Comparison of ENCODE assay signal across 1 cellular context in genomic region chr15:101068961-101069734, GRCh38.
TF ChIP-seq lines count a peak whose summit lies in the region.

No MANE protein-coding gene starts in this region.

TF ChIP-seq in HepG2, 621 proteins besides CTCF, POLR2A, EP300 and RAD21 (continued from another document and continues in another):
- TF ChIP-seq, protein P1, sequence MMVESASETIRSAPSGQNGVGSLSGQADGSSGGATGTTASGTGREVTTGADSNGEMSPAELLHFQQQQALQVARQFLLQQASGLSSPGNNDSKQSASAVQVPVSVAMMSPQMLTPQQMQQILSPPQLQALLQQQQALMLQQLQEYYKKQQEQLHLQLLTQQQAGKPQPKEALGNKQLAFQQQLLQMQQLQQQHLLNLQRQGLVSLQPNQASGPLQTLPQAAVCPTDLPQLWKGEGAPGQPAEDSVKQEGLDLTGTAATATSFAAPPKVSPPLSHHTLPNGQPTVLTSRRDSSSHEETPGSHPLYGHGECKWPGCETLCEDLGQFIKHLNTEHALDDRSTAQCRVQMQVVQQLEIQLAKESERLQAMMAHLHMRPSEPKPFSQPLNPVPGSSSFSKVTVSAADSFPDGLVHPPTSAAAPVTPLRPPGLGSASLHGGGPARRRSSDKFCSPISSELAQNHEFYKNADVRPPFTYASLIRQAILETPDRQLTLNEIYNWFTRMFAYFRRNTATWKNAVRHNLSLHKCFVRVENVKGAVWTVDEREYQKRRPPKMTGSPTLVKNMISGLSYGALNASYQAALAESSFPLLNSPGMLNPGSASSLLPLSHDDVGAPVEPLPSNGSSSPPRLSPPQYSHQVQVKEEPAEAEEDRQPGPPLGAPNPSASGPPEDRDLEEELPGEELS (CRISPR knock-in tag; IDR thresholded peaks at IDR 0.05) = peak; percentile 65; the same call in 1 of the 2 replicates
- TF ChIP-seq MXI1 (IDR thresholded peaks at IDR 0.05; ENCODE audit: borderline replicate concordance, low read depth, low read length) (no peak), SCMH1 (CRISPR knock-in tag; IDR thresholded peaks at IDR 0.05; ENCODE audit: borderline replicate concordance) (no peak), ZNF749 (CRISPR knock-in tag; IDR thresholded peaks at IDR 0.05; ENCODE audit: borderline replicate concordance) (0 out of 2 replicates have a peak, but pooled peaks have one; percentile 23), MED1 (CRISPR knock-in tag; IDR thresholded peaks at IDR 0.05) (peak; percentile 59), ETV5 (CRISPR knock-in tag; IDR thresholded peaks at IDR 0.05; ENCODE audit: borderline replicate concordance) (peak; percentile 62; the same call in 1 of the 2 replicates), ASH2L (IDR thresholded peaks at IDR 0.05; ENCODE audit: insufficient read length, low read depth, low read length) (peak; percentile 53), ZSCAN25 (CRISPR knock-in tag; IDR thresholded peaks at IDR 0.05) (peak; percentile 90), GABPB1 (CRISPR knock-in tag; IDR thresholded peaks at IDR 0.05) (peak; percentile 49; the same call in 1 of the 2 replicates), ZNF343 (CRISPR knock-in tag; IDR thresholded peaks at IDR 0.05) (0 out of 2 replicates have a peak, but pooled peaks have one; percentile 28), BCL6 (CRISPR knock-in tag; IDR thresholded peaks at IDR 0.05) (peak; percentile 33; the same call in 1 of the 2 replicates), HNRNPL (IDR thresholded peaks at IDR 0.05; ENCODE audit: low read depth, low read length) (peak; percentile 77), ZNF121 (CRISPR knock-in tag; IDR thresholded peaks at IDR 0.05) (0 out of 2 replicates have a peak, but pooled peaks have one; percentile 9), ZNF788 (CRISPR knock-in tag; IDR thresholded peaks at IDR 0.05; ENCODE audit: borderline replicate concordance) (0 out of 2 replicates have a peak, but pooled peaks have one; percentile 33), RARA (CRISPR knock-in tag; IDR thresholded peaks at IDR 0.05) (peak; percentile 72; the same call in 1 of the 2 replicates), ZNF720 (CRISPR knock-in tag; IDR thresholded peaks at IDR 0.05) (no peak), TEAD3 (CRISPR knock-in tag; optimal IDR thresholded peaks at IDR 0.05; ENCODE audit: borderline replicate concordance) (peak; percentile 86), STAG1 (CRISPR knock-in tag; IDR thresholded peaks at IDR 0.05) (peak; percentile 32), ZNF564 (CRISPR knock-in tag; IDR thresholded peaks at IDR 0.05) (no peak), TBX2 (CRISPR knock-in tag; IDR thresholded peaks at IDR 0.05; ENCODE audit: borderline replicate concordance) (peak; percentile 54), ZNF414 (CRISPR knock-in tag; IDR thresholded peaks at IDR 0.05) (no peak), ZNF331 (CRISPR knock-in tag; IDR thresholded peaks at IDR 0.05) (peak; percentile 19; the same call in 1 of the 2 replicates), FOSL2 (CRISPR knock-in tag; IDR thresholded peaks at IDR 0.05) (no peak), ZNF761 (CRISPR knock-in tag; conservative IDR thresholded peaks at IDR 0.05) (0 out of 2 replicates have a peak, but pooled peaks have one; percentile 20), ZFP90 (CRISPR knock-in tag; IDR thresholded peaks at IDR 0.05; ENCODE audit: borderline replicate concordance) (0 out of 2 replicates have a peak, but pooled peaks have one; percentile 32), POLR2G (IDR thresholded peaks at IDR 0.05; ENCODE audit: low read depth, low read length) (peak; percentile 73), ZNF792 (CRISPR knock-in tag; IDR thresholded peaks at IDR 0.05) (0 out of 2 replicates have a peak, but pooled peaks have one; percentile 60), FOXJ3 (CRISPR knock-in tag; IDR thresholded peaks at IDR 0.05; ENCODE audit: borderline replicate concordance) (0 out of 2 replicates have a peak, but pooled peaks have one; percentile 36), NPAS2 (CRISPR knock-in tag; IDR thresholded peaks at IDR 0.05; ENCODE audit: borderline replicate concordance) (no peak), NFYC (CRISPR knock-in tag; IDR thresholded peaks at IDR 0.05) (no peak), KAT8 (CRISPR knock-in tag; IDR thresholded peaks at IDR 0.05) (peak; percentile 46; the same call in 1 of the 2 replicates), SOX13 (IDR thresholded peaks at IDR 0.05) (no peak), SOX13 (CRISPR knock-in tag; conservative IDR thresholded peaks at IDR 0.05 in 1 of 2, IDR thresholded peaks at IDR 0.05 in 1 of 2) (peak in 1 of 2 experiments; percentile 55; a peak in 1 of 4 replicates), ZNF256 (CRISPR knock-in tag; conservative IDR thresholded peaks at IDR 0.05) (0 out of 2 replicates have a peak, but pooled peaks have one; percentile 26), ZNF430 (CRISPR knock-in tag; IDR thresholded peaks at IDR 0.05) (peak; percentile 40; the same call in 1 of the 2 replicates), IKZF4 (CRISPR knock-in tag; IDR thresholded peaks at IDR 0.05; ENCODE audit: borderline replicate concordance, low read depth, not compliant biosample characterization) (no peak), DMAP1 (CRISPR knock-in tag; IDR thresholded peaks at IDR 0.05) (0 out of 2 replicates have a peak, but pooled peaks have one; percentile 17), TARDBP (CRISPR knock-in tag; IDR thresholded peaks at IDR 0.05) (peak; percentile 77; the same call in 1 of the 2 replicates), ZNF547 (CRISPR knock-in tag; IDR thresholded peaks at IDR 0.05) (peak; percentile 66; the same call in 1 of the 2 replicates), SIN3A (IDR thresholded peaks at IDR 0.05; ENCODE audit: borderline replicate concordance, low read depth, low read length) (no peak), MYC (CRISPR knock-in tag; IDR thresholded peaks at IDR 0.05; ENCODE audit: borderline replicate concordance) (peak; percentile 61; the same call in 1 of the 2 replicates), SNAPC2 (CRISPR knock-in tag; IDR thresholded peaks at IDR 0.05) (0 out of 2 replicates have a peak, but pooled peaks have one; percentile 33), IRF2 (CRISPR knock-in tag; IDR thresholded peaks at IDR 0.05) (0 out of 2 replicates have a peak, but pooled peaks have one; percentile 32), SUZ12 (IDR thresholded peaks at IDR 0.05; ENCODE audit: low read depth, low read length) (no peak)
- TF ChIP-seq, protein P2, sequence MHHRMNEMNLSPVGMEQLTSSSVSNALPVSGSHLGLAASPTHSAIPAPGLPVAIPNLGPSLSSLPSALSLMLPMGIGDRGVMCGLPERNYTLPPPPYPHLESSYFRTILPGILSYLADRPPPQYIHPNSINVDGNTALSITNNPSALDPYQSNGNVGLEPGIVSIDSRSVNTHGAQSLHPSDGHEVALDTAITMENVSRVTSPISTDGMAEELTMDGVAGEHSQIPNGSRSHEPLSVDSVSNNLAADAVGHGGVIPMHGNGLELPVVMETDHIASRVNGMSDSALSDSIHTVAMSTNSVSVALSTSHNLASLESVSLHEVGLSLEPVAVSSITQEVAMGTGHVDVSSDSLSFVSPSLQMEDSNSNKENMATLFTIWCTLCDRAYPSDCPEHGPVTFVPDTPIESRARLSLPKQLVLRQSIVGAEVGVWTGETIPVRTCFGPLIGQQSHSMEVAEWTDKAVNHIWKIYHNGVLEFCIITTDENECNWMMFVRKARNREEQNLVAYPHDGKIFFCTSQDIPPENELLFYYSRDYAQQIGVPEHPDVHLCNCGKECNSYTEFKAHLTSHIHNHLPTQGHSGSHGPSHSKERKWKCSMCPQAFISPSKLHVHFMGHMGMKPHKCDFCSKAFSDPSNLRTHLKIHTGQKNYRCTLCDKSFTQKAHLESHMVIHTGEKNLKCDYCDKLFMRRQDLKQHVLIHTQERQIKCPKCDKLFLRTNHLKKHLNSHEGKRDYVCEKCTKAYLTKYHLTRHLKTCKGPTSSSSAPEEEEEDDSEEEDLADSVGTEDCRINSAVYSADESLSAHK (CRISPR knock-in tag; IDR thresholded peaks at IDR 0.05; ENCODE audit: borderline replicate concordance) = no peak
- TF ChIP-seq, protein P3, sequence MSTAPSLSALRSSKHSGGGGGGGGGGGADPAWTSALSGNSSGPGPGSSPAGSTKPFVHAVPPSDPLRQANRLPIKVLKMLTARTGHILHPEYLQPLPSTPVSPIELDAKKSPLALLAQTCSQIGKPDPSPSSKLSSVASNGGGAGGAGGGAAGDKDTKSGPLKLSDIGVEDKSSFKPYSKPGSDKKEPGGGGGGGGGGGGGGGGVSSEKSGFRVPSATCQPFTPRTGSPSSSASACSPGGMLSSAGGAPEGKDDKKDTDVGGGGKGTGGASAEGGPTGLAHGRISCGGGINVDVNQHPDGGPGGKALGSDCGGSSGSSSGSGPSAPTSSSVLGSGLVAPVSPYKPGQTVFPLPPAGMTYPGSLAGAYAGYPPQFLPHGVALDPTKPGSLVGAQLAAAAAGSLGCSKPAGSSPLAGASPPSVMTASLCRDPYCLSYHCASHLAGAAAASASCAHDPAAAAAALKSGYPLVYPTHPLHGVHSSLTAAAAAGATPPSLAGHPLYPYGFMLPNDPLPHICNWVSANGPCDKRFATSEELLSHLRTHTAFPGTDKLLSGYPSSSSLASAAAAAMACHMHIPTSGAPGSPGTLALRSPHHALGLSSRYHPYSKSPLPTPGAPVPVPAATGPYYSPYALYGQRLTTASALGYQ (CRISPR knock-in tag; IDR thresholded peaks at IDR 0.05) = 0 out of 2 replicates have a peak, but pooled peaks have one; percentile 44
- TF ChIP-seq, protein P4, sequence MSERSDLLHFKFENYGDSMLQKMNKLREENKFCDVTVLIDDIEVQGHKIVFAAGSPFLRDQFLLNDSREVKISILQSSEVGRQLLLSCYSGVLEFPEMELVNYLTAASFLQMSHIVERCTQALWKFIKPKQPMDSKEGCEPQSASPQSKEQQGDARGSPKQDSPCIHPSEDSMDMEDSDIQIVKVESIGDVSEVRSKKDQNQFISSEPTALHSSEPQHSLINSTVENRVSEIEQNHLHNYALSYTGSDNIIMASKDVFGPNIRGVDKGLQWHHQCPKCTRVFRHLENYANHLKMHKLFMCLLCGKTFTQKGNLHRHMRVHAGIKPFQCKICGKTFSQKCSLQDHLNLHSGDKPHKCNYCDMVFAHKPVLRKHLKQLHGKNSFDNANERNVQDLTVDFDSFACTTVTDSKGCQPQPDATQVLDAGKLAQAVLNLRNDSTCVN (CRISPR knock-in tag; IDR thresholded peaks at IDR 0.05; ENCODE audit: borderline replicate concordance) = peak; percentile 35; the same call in 1 of the 2 replicates
- TF ChIP-seq, protein P5, sequence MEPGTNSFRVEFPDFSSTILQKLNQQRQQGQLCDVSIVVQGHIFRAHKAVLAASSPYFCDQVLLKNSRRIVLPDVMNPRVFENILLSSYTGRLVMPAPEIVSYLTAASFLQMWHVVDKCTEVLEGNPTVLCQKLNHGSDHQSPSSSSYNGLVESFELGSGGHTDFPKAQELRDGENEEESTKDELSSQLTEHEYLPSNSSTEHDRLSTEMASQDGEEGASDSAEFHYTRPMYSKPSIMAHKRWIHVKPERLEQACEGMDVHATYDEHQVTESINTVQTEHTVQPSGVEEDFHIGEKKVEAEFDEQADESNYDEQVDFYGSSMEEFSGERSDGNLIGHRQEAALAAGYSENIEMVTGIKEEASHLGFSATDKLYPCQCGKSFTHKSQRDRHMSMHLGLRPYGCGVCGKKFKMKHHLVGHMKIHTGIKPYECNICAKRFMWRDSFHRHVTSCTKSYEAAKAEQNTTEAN (CRISPR knock-in tag; conservative IDR thresholded peaks at IDR 0.05) = no peak
- TF ChIP-seq, protein P6, sequence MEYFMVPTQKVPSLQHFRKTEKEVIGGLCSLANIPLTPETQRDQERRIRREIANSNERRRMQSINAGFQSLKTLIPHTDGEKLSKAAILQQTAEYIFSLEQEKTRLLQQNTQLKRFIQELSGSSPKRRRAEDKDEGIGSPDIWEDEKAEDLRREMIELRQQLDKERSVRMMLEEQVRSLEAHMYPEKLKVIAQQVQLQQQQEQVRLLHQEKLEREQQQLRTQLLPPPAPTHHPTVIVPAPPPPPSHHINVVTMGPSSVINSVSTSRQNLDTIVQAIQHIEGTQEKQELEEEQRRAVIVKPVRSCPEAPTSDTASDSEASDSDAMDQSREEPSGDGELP (IDR thresholded peaks at IDR 0.05; ENCODE audit: borderline replicate concordance, low read depth) = peak; percentile 53; the same call in 1 of the 2 replicates
- TF ChIP-seq, protein P7, sequence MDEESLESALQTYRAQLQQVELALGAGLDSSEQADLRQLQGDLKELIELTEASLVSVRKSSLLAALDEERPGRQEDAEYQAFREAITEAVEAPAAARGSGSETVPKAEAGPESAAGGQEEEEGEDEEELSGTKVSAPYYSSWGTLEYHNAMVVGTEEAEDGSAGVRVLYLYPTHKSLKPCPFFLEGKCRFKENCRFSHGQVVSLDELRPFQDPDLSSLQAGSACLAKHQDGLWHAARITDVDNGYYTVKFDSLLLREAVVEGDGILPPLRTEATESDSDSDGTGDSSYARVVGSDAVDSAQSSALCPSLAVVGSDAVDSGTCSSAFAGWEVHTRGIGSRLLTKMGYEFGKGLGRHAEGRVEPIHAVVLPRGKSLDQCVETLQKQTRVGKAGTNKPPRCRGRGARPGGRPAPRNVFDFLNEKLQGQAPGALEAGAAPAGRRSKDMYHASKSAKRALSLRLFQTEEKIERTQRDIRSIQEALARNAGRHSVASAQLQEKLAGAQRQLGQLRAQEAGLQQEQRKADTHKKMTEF (CRISPR knock-in tag; IDR thresholded peaks at IDR 0.05) = peak; percentile 48
- TF ChIP-seq, protein P8, sequence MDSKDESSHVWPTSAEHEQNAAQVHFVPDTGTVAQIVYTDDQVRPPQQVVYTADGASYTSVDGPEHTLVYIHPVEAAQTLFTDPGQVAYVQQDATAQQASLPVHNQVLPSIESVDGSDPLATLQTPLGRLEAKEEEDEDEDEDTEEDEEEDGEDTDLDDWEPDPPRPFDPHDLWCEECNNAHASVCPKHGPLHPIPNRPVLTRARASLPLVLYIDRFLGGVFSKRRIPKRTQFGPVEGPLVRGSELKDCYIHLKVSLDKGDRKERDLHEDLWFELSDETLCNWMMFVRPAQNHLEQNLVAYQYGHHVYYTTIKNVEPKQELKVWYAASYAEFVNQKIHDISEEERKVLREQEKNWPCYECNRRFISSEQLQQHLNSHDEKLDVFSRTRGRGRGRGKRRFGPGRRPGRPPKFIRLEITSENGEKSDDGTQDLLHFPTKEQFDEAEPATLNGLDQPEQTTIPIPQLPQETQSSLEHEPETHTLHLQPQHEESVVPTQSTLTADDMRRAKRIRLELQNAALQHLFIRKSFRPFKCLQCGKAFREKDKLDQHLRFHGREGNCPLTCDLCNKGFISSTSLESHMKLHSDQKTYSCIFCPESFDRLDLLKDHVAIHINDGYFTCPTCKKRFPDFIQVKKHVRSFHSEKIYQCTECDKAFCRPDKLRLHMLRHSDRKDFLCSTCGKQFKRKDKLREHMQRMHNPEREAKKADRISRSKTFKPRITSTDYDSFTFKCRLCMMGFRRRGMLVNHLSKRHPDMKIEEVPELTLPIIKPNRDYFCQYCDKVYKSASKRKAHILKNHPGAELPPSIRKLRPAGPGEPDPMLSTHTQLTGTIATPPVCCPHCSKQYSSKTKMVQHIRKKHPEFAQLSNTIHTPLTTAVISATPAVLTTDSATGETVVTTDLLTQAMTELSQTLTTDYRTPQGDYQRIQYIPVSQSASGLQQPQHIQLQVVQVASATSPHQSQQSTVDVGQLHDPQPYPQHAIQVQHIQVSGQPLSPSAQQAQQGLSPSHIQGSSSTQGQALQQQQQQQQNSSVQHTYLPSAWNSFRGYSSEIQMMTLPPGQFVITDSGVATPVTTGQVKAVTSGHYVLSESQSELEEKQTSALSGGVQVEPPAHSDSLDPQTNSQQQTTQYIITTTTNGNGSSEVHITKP (CRISPR knock-in tag; IDR thresholded peaks at IDR 0.05; ENCODE audit: low read depth) = peak; percentile 91
